ENCODE assay signal across 8 cellular contexts in the genomic region with DNA sequence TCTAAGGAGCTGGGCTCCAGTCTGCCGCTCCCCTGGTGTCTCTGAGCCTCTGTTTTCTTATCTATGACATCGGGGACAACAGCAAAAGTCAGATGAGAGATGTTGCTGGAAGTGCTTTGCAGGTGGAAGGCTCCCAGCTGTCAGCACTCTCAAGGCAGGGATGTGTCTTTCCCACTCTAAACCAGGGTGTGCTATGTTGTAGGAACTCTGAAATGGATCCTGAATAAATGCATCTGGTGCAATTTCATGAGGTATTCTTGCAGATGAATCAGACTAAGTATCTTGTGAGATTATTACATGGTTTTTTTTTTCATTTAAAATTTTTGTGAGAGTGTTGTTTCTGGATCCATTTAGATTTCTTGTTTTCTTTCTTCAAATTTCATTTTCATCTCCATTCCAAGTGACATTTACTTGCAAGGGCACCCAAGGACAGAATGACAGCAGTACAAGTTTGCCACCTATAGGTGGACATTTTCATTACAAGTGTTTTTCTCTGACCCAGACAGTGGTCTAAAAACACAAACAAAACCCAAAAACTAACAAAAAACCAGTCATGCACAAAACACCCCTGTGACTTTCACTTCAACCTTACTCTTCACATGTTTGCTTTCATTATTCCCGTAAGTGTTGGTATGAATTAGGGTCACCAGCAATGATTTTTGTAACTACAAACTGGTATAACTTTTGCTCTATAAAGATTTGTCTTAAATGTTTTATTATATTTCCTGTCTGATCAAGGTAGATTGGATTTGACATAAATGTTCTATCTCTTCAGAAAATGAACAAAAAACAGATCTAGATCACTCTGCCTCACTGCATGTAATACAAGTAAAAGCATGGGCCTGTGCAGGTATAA. TPM values are rescaled to one million over a fixed set of nuclear protein-coding genes. Genes with fewer than 3 reads are reported as not detected.
DNase-seq lines count a peak whose midpoint lies in the region; ATAC-seq and TF ChIP-seq lines count a peak whose summit lies in the region.

No MANE protein-coding gene starts in this region.

- no peaks in the 10 kb centered on the region for H3K9me3 Mint-ChIP-seq in stimulated activated naive B cell treated with anti-CD40 and anti-IgM and Interleukin-4, amounts not matched to agents 10 μg/mL and 1 μg/mL and 100 μg/mL, for 72 hours

- H3K27ac Mint-ChIP-seq in stimulated activated naive B cell treated with anti-CD40 and anti-IgM and Interleukin-4, amounts not matched to agents 10 μg/mL and 1 μg/mL and 100 μg/mL, for 72 hours, result no peak overlapping the region

- no peaks in the 10 kb centered on the region for H3K4me1 Mint-ChIP-seq in stimulated activated naive B cell treated with anti-CD40 and anti-IgM and Interleukin-4, amounts not matched to agents 10 μg/mL and 1 μg/mL and 100 μg/mL, for 72 hours

- TF ChIP-seq CTCF in fibroblast of villous mesenchyme (IDR thresholded peaks at IDR 0.05; ENCODE audit: insufficient read depth, low read depth, low read length), result peak; percentile 80

- no peaks in the 10 kb centered on the region for H3K36me3 Mint-ChIP-seq in stimulated activated naive B cell treated with anti-CD40 and anti-IgM and Interleukin-4, amounts not matched to agents 10 μg/mL and 1 μg/mL and 100 μg/mL, for 72 hours

- peaks cover 18 to 39% of the 10 kb centered on the region in 2 donors for H3K27me3 Mint-ChIP-seq in stimulated activated naive B cell treated with anti-CD40 and anti-IgM and Interleukin-4, amounts not matched to agents 10 μg/mL and 1 μg/mL and 100 μg/mL, for 72 hours

- DNase-seq in GM03348 (ENCODE audit: low spot score) (peak; percentile 50), SHP77 (lab: John Stamatoyannopoulos, UW) (peak; percentile 20 to 23), fibroblast of villous mesenchyme (ENCODE audit: low read depth) (peak; percentile 58), D341Med (ENCODE audit: low spot score) (no peak), ureter (ENCODE audit: low spot score) (no peak)
- no peak for DNase-seq in stimulated activated naive B cell treated with anti-CD40 and anti-IgM and Interleukin-4, amounts not matched to agents 10 μg/mL and 1 μg/mL and 100 μg/mL, for 72 hours

- ATAC-seq in GM21367 (IDR thresholded peaks at IDR 0.05; ENCODE audit: unreplicated experiment) (peak; percentile 39), HG03571 (IDR thresholded peaks at IDR 0.05; ENCODE audit: unreplicated experiment) (peak; percentile 54)
- ATAC-seq in stimulated activated naive B cell treated with anti-CD40 and anti-IgM and Interleukin-4, amounts not matched to agents 10 μg/mL and 1 μg/mL and 100 μg/mL, for 72 hours (replicated peaks), result peak; percentile 42 to 60

- no peak overlapping the region for H3K4me3 Mint-ChIP-seq in stimulated activated naive B cell treated with anti-CD40 and anti-IgM and Interleukin-4, amounts not matched to agents 10 μg/mL and 1 μg/mL and 100 μg/mL, for 72 hours

- H3K4me3 ChIP-seq in fibroblast of villous mesenchyme (ENCODE audit: low read depth, low read length), result no peak overlapping the region

RNA-seq across cellular contexts. Expression of a gene that starts 14.7 kb away (rescaled TPM):
- total RNA-seq in fibroblast of villous mesenchyme, result not detected in 2 replicates
- 5.3 TPM for total RNA-seq in ureter

Comparison
In these comparisons a context has a peak if more than half of its experiments do, and no peak if none do; other contexts are left out.
1. DNase-seq: peak in GM03348 (single experiment), SHP77 (2 of 2) and fibroblast of villous mesenchyme (single experiment); none in stimulated activated naive B cell treated with anti-CD40 and anti-IgM and Interleukin-4, amounts not matched to agents 10 μg/mL and 1 μg/mL and 100 μg/mL, for 72 hours (single experiment), D341Med (single experiment) and ureter (single experiment).
2. Peak in every context shown above with its lines, with median percentiles within 50 percentile points of each other: ATAC-seq.